Comparison of ENCODE assay signal across 28 cellular contexts in genomic region chr10:9069136-9069535, GRCh38.
DNase-seq lines count a peak whose midpoint lies in the region; ATAC-seq, FAIRE-seq and TF ChIP-seq lines count a peak whose summit lies in the region.
"Had no signal": no experiment of that assay in that cellular context is flagged by ENCODE, and none has a peak within 500 bp of the region (broad histone marks: within the 10 kb centered on the region; RNA-seq: fewer than 3 reads in every experiment).

No MANE protein-coding gene starts in this region.

- no peaks in the 10 kb centered on the region for H3K79me2 ChIP-seq in GM23338 (replicated peaks; ENCODE audit: insufficient read depth)

- FAIRE-seq in D721Med (lab: Jason Lieb, UNC) = no peak
- FAIRE-seq: A204.1, GM12891, GM19239 had no signal

- H3K27ac ChIP-seq in RWPE2 (ENCODE audit: poor library complexity, severe bottlenecking) (peak overlapping the region; percentile 69), GM23338 (ENCODE audit: low read depth) (no peak overlapping the region)
- H3K27ac ChIP-seq: body of pancreas, colonic mucosa, spleen, transverse colon, VCaP had no signal

- H3K4me2 ChIP-seq in GM23338 = no peak overlapping the region

- in situ Hi-C loops in HAP-1 (cut with MboI; ENCODE audit: low sequenced_read_pairs) = no loop called here

- no peak overlapping the region for H3K4me3 ChIP-seq in RWPE2 (ENCODE audit: severe bottlenecking)
- H3K4me3 ChIP-seq in HAP-1 = no peak overlapping the region
- H3K4me3 ChIP-seq in GM23338 = no peak overlapping the region
- H3K4me3 ChIP-seq: body of pancreas, colonic mucosa, spleen, transverse colon had no signal

- no peaks in the 10 kb centered on the region for H4K20me1 ChIP-seq in GM23338 (replicated peaks; ENCODE audit: insufficient read depth)

- no peaks in the 10 kb centered on the region for H3K27me3 ChIP-seq in RWPE2 (ENCODE audit: insufficient read depth, poor library complexity, severe bottlenecking)
- H3K27me3 ChIP-seq in HAP-1 (ENCODE audit: low read depth) = no peaks in the 10 kb centered on the region
- no peaks in the 10 kb centered on the region for H3K27me3 ChIP-seq in GM23338 (ENCODE audit: insufficient read depth)
- H3K27me3 ChIP-seq: BE2C, body of pancreas, colonic mucosa, spleen, transverse colon had no signal

- H3F3A ChIP-seq in GM23338 (replicated peaks; ENCODE audit: low read depth) = no peaks in the 10 kb centered on the region

- peak; percentile 100 for ATAC-seq in RWPE2 (ENCODE audit: low read depth)
- ATAC-seq in esophagus mucosa = peak; percentile 75
- ATAC-seq in GM23338 = no peak
- ATAC-seq: activated naive CD4-positive, alpha-beta T cell treated with anti-CD3 and anti-CD28 coated beads, Interleukin-2, amount 50 U/mL, for 72 hours; body of pancreas; left lobe of liver; naive thymus-derived CD4-positive, alpha-beta T cell; T-helper 17 cell had no signal

- H3K4me3 Mint-ChIP-seq in GM23338 = no peak overlapping the region
- H3K4me3 Mint-ChIP-seq: activated T-helper 1 cell treated with anti-CD3 and anti-CD28 coated beads, Interleukin-12 subunit alpha, Interleukin-12 subunit beta, Interleukin-2, Interleukin-4 antibody, amounts not matched to agents 30 ng/mL and 10 ng/mL and 1 ng/mL, durations not matched to agents 14 hours and 24 hours and 36 hours; naive thymus-derived CD4-positive, alpha-beta T cell; T-helper 17 cell had no signal

- peak; percentile 45 for DNase-seq in activated CD4-positive, alpha-beta T cell treated with anti-CD3 and anti-CD28 coated beads for 48 hours
- DNase-seq in activated CD4-positive, alpha-beta T cell treated with anti-CD3 and anti-CD28 coated beads for 4 hours = no peak
- DNase-seq in HCEC 1CT (peak; percentile 13), RWPE2 (ENCODE audit: low spot score) (no peak), D721Med (ENCODE audit: insufficient read length, low spot score) (no peak), HAP-1 (ENCODE audit: low spot score in 2 of 2) (no peak), GM23338 (ENCODE audit: low spot score) (no peak)
- DNase-seq: BE2C; body of pancreas; colonic mucosa; DND-41; Karpas-422; naive thymus-derived CD4-positive, alpha-beta T cell; NCI-H1048; NCI-H1930; NCI-H2227 treated with DMSO at 0.1 percent for 48 hours; NCI-H774; spleen; T-helper 17 cell; transverse colon had no signal

- H3K9me2 ChIP-seq in GM23338 (ENCODE audit: insufficient read depth) = no peaks in the 10 kb centered on the region

- no peak overlapping the region for H2AFZ ChIP-seq in GM23338

- H3K9me3 ChIP-seq in RWPE2 (ENCODE audit: severe bottlenecking) (peaks cover 2% of the 10 kb centered on the region), HAP-1 (no peaks in the 10 kb centered on the region)
- H3K9me3 ChIP-seq: BE2C, body of pancreas, colonic mucosa, spleen, transverse colon had no signal

- H3K36me3 ChIP-seq in RWPE2 (ENCODE audit: low read depth) (no peaks in the 10 kb centered on the region), HAP-1 (replicated peaks) (no peaks in the 10 kb centered on the region), GM23338 (ENCODE audit: insufficient read depth) (no peaks in the 10 kb centered on the region)
- H3K36me3 ChIP-seq: BE2C, colonic mucosa, spleen, transverse colon had no signal

- H3K4me1 ChIP-seq in RWPE2 (ENCODE audit: insufficient read depth, poor library complexity, severe bottlenecking) (peaks cover 25% of the 10 kb centered on the region), HAP-1 (no peaks in the 10 kb centered on the region), GM23338 (ENCODE audit: insufficient read depth) (no peaks in the 10 kb centered on the region)
- H3K4me1 ChIP-seq: body of pancreas, colonic mucosa, spleen, transverse colon had no signal

- H3K9me3 Mint-ChIP-seq in GM23338 = no peaks in the 10 kb centered on the region; the same call in 2 of the 3 replicates
- H3K9me3 Mint-ChIP-seq: activated T-helper 1 cell treated with anti-CD3 and anti-CD28 coated beads, Interleukin-12 subunit alpha, Interleukin-12 subunit beta, Interleukin-2, Interleukin-4 antibody, amounts not matched to agents 30 ng/mL and 10 ng/mL and 1 ng/mL, durations not matched to agents 14 hours and 24 hours and 36 hours had no signal

- no peaks in the 10 kb centered on the region for H3K27me3 Mint-ChIP-seq in GM23338 (ENCODE audit: insufficient read depth, low read depth, poor library complexity)
- H3K27me3 Mint-ChIP-seq: T-helper 17 cell had no signal

- TF ChIP-seq CTCF in RWPE2 (IDR thresholded peaks at IDR 0.05; ENCODE audit: poor library complexity, severe bottlenecking) = no peak
- TF ChIP-seq CTCF in D721Med (IDR thresholded peaks at IDR 0.05; ENCODE audit: insufficient read depth, missing control alignments) = no peak
- TF ChIP-seq CTCF in GM23338 (conservative IDR thresholded peaks at IDR 0.05; ENCODE audit: low read depth in 2 of 2) = no peak

- no peaks in the 10 kb centered on the region for H3K4me1 Mint-ChIP-seq in GM23338
- H3K4me1 Mint-ChIP-seq: T-helper 17 cell had no signal

- no peaks in the 10 kb centered on the region for H3K36me3 Mint-ChIP-seq in GM23338 (ENCODE audit: low read depth)
- H3K36me3 Mint-ChIP-seq: activated naive CD4-positive, alpha-beta T cell treated with anti-CD3 and anti-CD28 coated beads, Interleukin-2, amount 50 U/mL, for 72 hours; naive thymus-derived CD4-positive, alpha-beta T cell had no signal

- no peak overlapping the region for H3K27ac Mint-ChIP-seq in GM23338
- H3K27ac Mint-ChIP-seq: activated naive CD4-positive, alpha-beta T cell treated with anti-CD3 and anti-CD28 coated beads, Interleukin-2, amount 50 U/mL, for 72 hours; activated T-helper 1 cell treated with anti-CD3 and anti-CD28 coated beads, Interleukin-12 subunit alpha, Interleukin-12 subunit beta, Interleukin-2, Interleukin-4 antibody, amounts not matched to agents 30 ng/mL and 10 ng/mL and 1 ng/mL, durations not matched to agents 14 hours and 24 hours and 36 hours; naive thymus-derived CD4-positive, alpha-beta T cell; T-helper 17 cell had no signal

TF ChIP-seq in GM23338, 12 proteins besides CTCF, POLR2A, EP300 and RAD21 (continues in another document):
- TF ChIP-seq CREB1 (CRISPR knock-in tag; IDR thresholded peaks at IDR 0.05; ENCODE audit: low read depth) (no peak), POLR2AphosphoS5 (IDR thresholded peaks at IDR 0.05; ENCODE audit: low read depth) (no peak), EZH2phosphoT487 (IDR thresholded peaks at IDR 0.05; ENCODE audit: unreplicated experiment) (no peak), NANOG (IDR thresholded peaks at IDR 0.05; ENCODE audit: borderline replicate concordance) (no peak), STAT1 (IDR thresholded peaks at IDR 0.05; ENCODE audit: unreplicated experiment) (no peak), ZNF331 (CRISPR knock-in tag; IDR thresholded peaks at IDR 0.05; ENCODE audit: low read depth) (no peak), ZNF114 (CRISPR knock-in tag; IDR thresholded peaks at IDR 0.05) (no peak), EZH2 (IDR thresholded peaks at IDR 0.05; ENCODE audit: low read depth, unreplicated experiment) (no peak), JUNB (IDR thresholded peaks at IDR 0.05; ENCODE audit: unreplicated experiment) (no peak)
- TF ChIP-seq, protein P1, sequence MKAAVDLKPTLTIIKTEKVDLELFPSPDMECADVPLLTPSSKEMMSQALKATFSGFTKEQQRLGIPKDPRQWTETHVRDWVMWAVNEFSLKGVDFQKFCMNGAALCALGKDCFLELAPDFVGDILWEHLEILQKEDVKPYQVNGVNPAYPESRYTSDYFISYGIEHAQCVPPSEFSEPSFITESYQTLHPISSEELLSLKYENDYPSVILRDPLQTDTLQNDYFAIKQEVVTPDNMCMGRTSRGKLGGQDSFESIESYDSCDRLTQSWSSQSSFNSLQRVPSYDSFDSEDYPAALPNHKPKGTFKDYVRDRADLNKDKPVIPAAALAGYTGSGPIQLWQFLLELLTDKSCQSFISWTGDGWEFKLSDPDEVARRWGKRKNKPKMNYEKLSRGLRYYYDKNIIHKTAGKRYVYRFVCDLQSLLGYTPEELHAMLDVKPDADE (IDR thresholded peaks at IDR 0.05) = no peak

Comparison
In these comparisons a context has a peak if more than half of its experiments do, and no peak if none do; other contexts are left out.
1. DNase-seq: peak in activated CD4-positive, alpha-beta T cell treated with anti-CD3 and anti-CD28 coated beads for 48 hours (single experiment) and HCEC 1CT (single experiment); none in activated CD4-positive, alpha-beta T cell treated with anti-CD3 and anti-CD28 coated beads for 4 hours (0 of 2), RWPE2 (single experiment), D721Med (single experiment), HAP-1 (0 of 2) and GM23338 (single experiment).